Comparison of ENCODE assay signal across 10 cellular contexts in the genomic region with DNA sequence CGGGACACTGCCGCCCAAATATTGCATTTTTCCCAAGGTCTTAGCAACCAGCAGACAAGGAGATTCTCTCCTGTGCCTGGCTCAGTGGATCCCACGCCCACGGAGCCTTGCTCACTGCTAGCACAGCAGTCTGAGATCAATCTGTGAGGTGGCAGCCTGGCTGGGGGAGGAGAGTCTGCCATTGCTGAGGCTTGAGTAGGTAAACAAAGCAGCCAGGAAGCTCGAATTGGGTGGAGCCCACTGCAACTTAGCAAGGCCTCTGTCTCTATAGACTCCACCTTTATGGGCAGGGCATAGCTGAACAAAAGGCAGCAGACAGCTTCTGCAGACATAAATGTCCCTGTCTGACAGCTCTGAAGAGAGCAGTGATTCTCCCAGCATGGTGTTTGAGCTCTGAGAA. TPM values are rescaled to one million over a fixed set of nuclear protein-coding genes. Genes with fewer than 3 reads are reported as not detected.
DNase-seq lines count a peak whose midpoint lies in the region; ATAC-seq and TF ChIP-seq lines count a peak whose summit lies in the region.
"Not testable (repeated sequence)": the region's sequence is repeated elsewhere in the genome, so short reads cannot be mapped to it uniquely, and the experiment has no call there.
"Had no signal": no experiment of that assay in that cellular context is flagged by ENCODE, and none has a peak within 500 bp of the region (broad histone marks: within the 10 kb centered on the region; RNA-seq: fewer than 3 reads in every experiment).

No MANE protein-coding gene starts in this region.

- peak overlapping the region; percentile 92 for H2AFZ ChIP-seq in neural progenitor cell (replicated peaks)

- H3K36me3 ChIP-seq in MG63, colonic mucosa, neural progenitor cell: not testable (repeated sequence)

- not testable (repeated sequence) for H3K79me2 ChIP-seq in neural progenitor cell (ENCODE audit: low read depth)

- not testable (repeated sequence) for H3F3A ChIP-seq in neural progenitor cell (ENCODE audit: low read depth)

- H3K4me1 ChIP-seq in colonic mucosa, result not testable (repeated sequence)
- H3K4me1 ChIP-seq in foreskin keratinocyte, result peaks cover 14% of the 10 kb centered on the region
- peaks cover 12% of the 10 kb centered on the region for H3K4me1 ChIP-seq in neural progenitor cell

- not testable (repeated sequence) for H3K4me3 Mint-ChIP-seq in WTC11, neural progenitor cell

- CTCF ChIA-PET in WTC11 (lab: Charles Lee), result interaction anchor here (1.0 to 1.4 kb wide), 3 partner anchors 51 to 515 kb away, joined by 3 to 4 read pairs (median 3); no protein-coding TSS in a partner anchor

- DNase-seq in Daoy (ENCODE audit: low read depth) (peak; percentile 43), MG63 (peak; percentile 42), NCI-H69 (lab: John Stamatoyannopoulos, UW) (peak; percentile 70), WTC11 (ENCODE audit: low spot score) (peak; percentile 16), colonic mucosa (peak; percentile 39), foreskin keratinocyte (peak in 1 of 2 donors; percentile 15), neural progenitor cell (ENCODE audit: low spot score) (peak; percentile 10), stromal cell of bone marrow (ENCODE audit: low read depth) (peak; percentile 16)

- H3K9me3 Mint-ChIP-seq in WTC11 (peaks cover 31% of the 10 kb centered on the region), neural progenitor cell (peaks cover 35% of the 10 kb centered on the region)

- H3K27me3 Mint-ChIP-seq in WTC11 (ENCODE audit: low read depth); neural progenitor cell (ENCODE audit: insufficient read depth, low read depth): not testable (repeated sequence)

- POLR2A ChIA-PET in WTC11 (lab: Charles Lee), result not testable (repeated sequence)

- H3K9ac ChIP-seq in colonic mucosa (ENCODE audit: low read depth in 2 of 2, low read length in 2 of 2); neural progenitor cell: not testable (repeated sequence)

- H3K4me1 Mint-ChIP-seq in WTC11, neural progenitor cell: not testable (repeated sequence)

- H3K27ac ChIP-seq in colonic mucosa, foreskin keratinocyte, neural progenitor cell: not testable (repeated sequence)

- ATAC-seq in WTC11, result peak; percentile 87
- ATAC-seq in foreskin keratinocyte, result peak; percentile 41

- H3K27me3 ChIP-seq in MG63, colonic mucosa, foreskin keratinocyte, neural progenitor cell: not testable (repeated sequence)

- not testable (repeated sequence) for H3K4me2 ChIP-seq in neural progenitor cell

- not testable (repeated sequence) for TF ChIP-seq CTCF in WTC11 (IDR thresholded peaks at IDR 0.05); colonic mucosa (IDR thresholded peaks at IDR 0.05); foreskin keratinocyte (conservative IDR thresholded peaks at IDR 0.05); neural progenitor cell (IDR thresholded peaks at IDR 0.05)

- H3K9me3 ChIP-seq in MG63, result peaks cover 12% of the 10 kb centered on the region
- not testable (repeated sequence) for H3K9me3 ChIP-seq in colonic mucosa; neural progenitor cell (ENCODE audit: low read depth)

- intact Hi-C loops in colonic mucosa (cut with DNase I), result not testable (repeated sequence)

- not testable (repeated sequence) for H3K27ac Mint-ChIP-seq in WTC11, neural progenitor cell

- H3K4me3 ChIP-seq in MG63, colonic mucosa, neural progenitor cell: not testable (repeated sequence)

- not testable (repeated sequence) for H3K36me3 Mint-ChIP-seq in WTC11, neural progenitor cell

- H4K20me1 ChIP-seq in neural progenitor cell (ENCODE audit: low read depth), result not testable (repeated sequence)

TF ChIP-seq in WTC11, 78 proteins besides CTCF, POLR2A, EP300 and RAD21:
- 0 out of 2 replicates have a peak, but pooled peaks have one; percentile 40 for TF ChIP-seq FOXK1 (CRISPR knock-in tag; IDR thresholded peaks at IDR 0.05)

RNA-seq across cellular contexts. Expression of gene SEC16B, which starts 16.4 kb away (rescaled TPM):
- 0.36 and 0.46 TPM in 2 replicates for total RNA-seq in Daoy (2014; rRNA removed; shearing (Covaris generic))
- 0.72 and 3.5 TPM in 2 replicates for total RNA-seq in MG63 (2014; rRNA removed; shearing (Covaris generic); ENCODE audit: low replicate concordance)
- total RNA-seq in WTC11 (2021) (0.90 to 1.7 TPM (median 0.92 TPM) in 3 replicates), colonic mucosa (1 to 10 TPM; 2.8 to 5.2 TPM), foreskin keratinocyte (0.35 and 1.1 TPM in 2 replicates), neural progenitor cell (ENCODE audit: low replicate concordance) (0.67 and 0.74 TPM in 2 replicates)
- 0.16 and 0.39 TPM in 2 replicates for polyA plus RNA-seq in foreskin keratinocyte
- total RNA-seq: activated T-cell treated with anti-CD3 and anti-CD28 coated beads, Interleukin-2, amount 50 U/mL, for 72 hours; mononuclear cell had no signal
